27 cellular contexts compared by ENCODE assay signal in genomic region chr15:78394981-78395619, GRCh38. TPM values are rescaled to one million over a fixed set of nuclear protein-coding genes. Genes with fewer than 3 reads are reported as not detected.
DNase-seq lines count a peak whose midpoint lies in the region; ATAC-seq and TF ChIP-seq lines count a peak whose summit lies in the region.
"Had no signal": no experiment of that assay in that cellular context is flagged by ENCODE, and none has a peak within 500 bp of the region (broad histone marks: within the 10 kb centered on the region; RNA-seq: fewer than 3 reads in every experiment).

No MANE protein-coding gene starts in this region.

- H3K36me3 Mint-ChIP-seq in activated T-helper 2 cell treated with anti-CD3 and anti-CD28 coated beads, Interferon-gamma antibody, Interleukin-2, Interleukin-4, amounts not matched to agents 10 μg/mL and 5 μg/mL and 100 μg/mL, durations not matched to agents 14 hours and 24 hours and 36 hours (ENCODE audit: low read depth) = no peaks in the 10 kb centered on the region
- no peaks in the 10 kb centered on the region for H3K36me3 Mint-ChIP-seq in stimulated activated effector memory CD8-positive, alpha-beta T cell treated with anti-CD3 and anti-CD28 coated beads, Interleukin-12 subunit alpha, Interleukin-12 subunit beta, amount 100 ng/mL, for 72 hours

- intact Hi-C loops in left colon (cut with DNase I, micrococcal nuclease) = no loop called here
- intact Hi-C loops in activated T-helper 2 cell treated with anti-CD3 and anti-CD28 coated beads, Interferon-gamma antibody, Interleukin-2, Interleukin-4, amounts not matched to agents 10 μg/mL and 5 μg/mL and 100 μg/mL, durations not matched to agents 14 hours and 24 hours and 36 hours (cut with micrococcal nuclease) = no loop called here

- ATAC-seq in GM19452 (IDR thresholded peaks at IDR 0.05; ENCODE audit: unreplicated experiment) (no peak), left colon (no peak)
- no peak for ATAC-seq in stimulated activated effector memory CD8-positive, alpha-beta T cell treated with anti-CD3 and anti-CD28 coated beads, Interleukin-12 subunit alpha, Interleukin-12 subunit beta, amount 100 ng/mL, for 72 hours
- ATAC-seq: A549; activated naive CD8-positive, alpha-beta T cell treated with anti-CD3 and anti-CD28 coated beads, Interleukin-2, amount 50 U/mL, for 24 hours; pancreas; right cardiac atrium had no signal

- in situ Hi-C loops in astrocyte of the spinal cord (cut with HindIII; ENCODE audit: low sequenced_read_pairs) = no loop called here

- H3K4me1 Mint-ChIP-seq in activated T-helper 2 cell treated with anti-CD3 and anti-CD28 coated beads, Interferon-gamma antibody, Interleukin-2, Interleukin-4, amounts not matched to agents 10 μg/mL and 5 μg/mL and 100 μg/mL, durations not matched to agents 14 hours and 24 hours and 36 hours (ENCODE audit: low read depth) = no peaks in the 10 kb centered on the region
- H3K4me1 Mint-ChIP-seq in stimulated activated effector memory CD8-positive, alpha-beta T cell treated with anti-CD3 and anti-CD28 coated beads, Interleukin-12 subunit alpha, Interleukin-12 subunit beta, amount 100 ng/mL, for 72 hours = no peaks in the 10 kb centered on the region
- H3K4me1 Mint-ChIP-seq: activated naive CD8-positive, alpha-beta T cell treated with anti-CD3 and anti-CD28 coated beads, Interleukin-2, amount 50 U/mL, for 24 hours; naive B cell had no signal

- DNase-seq in COR-L47 (lab: John Stamatoyannopoulos, UW) (peak; percentile 97), NCI-H1417 treated with DMSO at 0.1 percent for 48 hours (lab: John Stamatoyannopoulos, UW) (peak; percentile 26), astrocyte of the spinal cord (ENCODE audit: low read depth, low spot score) (peak; percentile 35), iPS-NIHi7 (ENCODE audit: extremely low spot score) (peak; percentile 82), left colon (no peak)
- no peak for DNase-seq in activated T-helper 2 cell treated with anti-CD3 and anti-CD28 coated beads, Interferon-gamma antibody, Interleukin-2, Interleukin-4, amounts not matched to agents 10 μg/mL and 5 μg/mL and 100 μg/mL, durations not matched to agents 14 hours and 24 hours and 36 hours (ENCODE audit: low spot score)
- no peak for DNase-seq in stimulated activated effector memory CD8-positive, alpha-beta T cell treated with anti-CD3 and anti-CD28 coated beads, Interleukin-12 subunit alpha, Interleukin-12 subunit beta, amount 100 ng/mL, for 72 hours (ENCODE audit: low spot score in 2 of 2)
- DNase-seq: activated CD4-positive, alpha-beta T cell treated with anti-CD3 and anti-CD28 coated beads, Interleukin-2, amount 50 U/mL, for 1 hour; activated CD8-positive, alpha-beta memory T cell treated with anti-CD3 and anti-CD28 coated beads, Interleukin-2, amount 50 U/mL, for 48 hours; activated effector memory CD4-positive, alpha-beta T cell treated with anti-CD3 and anti-CD28 coated beads, Interleukin-2, amount 50 U/mL, for 16 hours; activated naive CD8-positive, alpha-beta T cell treated with anti-CD3 and anti-CD28 coated beads, Interleukin-2, amount 50 U/mL, for 24 hours; brain microvascular endothelial cell; Calu3; KBM-7; kidney; naive B cell; NCI-H526 treated with DMSO at 0.1 percent for 48 hours; pancreas; right cardiac atrium; SHP77; T-helper 1 cell had no signal

- no peaks in the 10 kb centered on the region for H3K9me3 Mint-ChIP-seq in activated T-helper 2 cell treated with anti-CD3 and anti-CD28 coated beads, Interferon-gamma antibody, Interleukin-2, Interleukin-4, amounts not matched to agents 10 μg/mL and 5 μg/mL and 100 μg/mL, durations not matched to agents 14 hours and 24 hours and 36 hours
- H3K9me3 Mint-ChIP-seq in stimulated activated effector memory CD8-positive, alpha-beta T cell treated with anti-CD3 and anti-CD28 coated beads, Interleukin-12 subunit alpha, Interleukin-12 subunit beta, amount 100 ng/mL, for 72 hours = peaks cover 2% of the 10 kb centered on the region
- H3K9me3 Mint-ChIP-seq: activated naive CD8-positive, alpha-beta T cell treated with anti-CD3 and anti-CD28 coated beads, Interleukin-2, amount 50 U/mL, for 24 hours had no signal

- no peak overlapping the region for H3K27ac Mint-ChIP-seq in activated T-helper 2 cell treated with anti-CD3 and anti-CD28 coated beads, Interferon-gamma antibody, Interleukin-2, Interleukin-4, amounts not matched to agents 10 μg/mL and 5 μg/mL and 100 μg/mL, durations not matched to agents 14 hours and 24 hours and 36 hours
- no peak overlapping the region for H3K27ac Mint-ChIP-seq in stimulated activated effector memory CD8-positive, alpha-beta T cell treated with anti-CD3 and anti-CD28 coated beads, Interleukin-12 subunit alpha, Interleukin-12 subunit beta, amount 100 ng/mL, for 72 hours
- H3K27ac Mint-ChIP-seq: activated naive CD8-positive, alpha-beta T cell treated with anti-CD3 and anti-CD28 coated beads, Interleukin-2, amount 50 U/mL, for 24 hours had no signal

- H3K4me3 ChIP-seq in astrocyte of the spinal cord (ENCODE audit: low read depth, low read length) = no peak overlapping the region
- H3K4me3 ChIP-seq: A549, BLaER1, coronary artery, pancreas, suprapubic skin had no signal

- TF ChIP-seq CTCF in astrocyte of the spinal cord (IDR thresholded peaks at IDR 0.05; ENCODE audit: low read depth, low read length) = no peak

- peaks cover 2% of the 10 kb centered on the region for H3K27me3 Mint-ChIP-seq in activated T-helper 2 cell treated with anti-CD3 and anti-CD28 coated beads, Interferon-gamma antibody, Interleukin-2, Interleukin-4, amounts not matched to agents 10 μg/mL and 5 μg/mL and 100 μg/mL, durations not matched to agents 14 hours and 24 hours and 36 hours (ENCODE audit: low read depth)

- no peak overlapping the region for H3K4me3 Mint-ChIP-seq in activated T-helper 2 cell treated with anti-CD3 and anti-CD28 coated beads, Interferon-gamma antibody, Interleukin-2, Interleukin-4, amounts not matched to agents 10 μg/mL and 5 μg/mL and 100 μg/mL, durations not matched to agents 14 hours and 24 hours and 36 hours (ENCODE audit: low read depth)
- H3K4me3 Mint-ChIP-seq in stimulated activated effector memory CD8-positive, alpha-beta T cell treated with anti-CD3 and anti-CD28 coated beads, Interleukin-12 subunit alpha, Interleukin-12 subunit beta, amount 100 ng/mL, for 72 hours = no peak overlapping the region
- H3K4me3 Mint-ChIP-seq: activated naive CD8-positive, alpha-beta T cell treated with anti-CD3 and anti-CD28 coated beads, Interleukin-2, amount 50 U/mL, for 24 hours had no signal

RNA-seq across cellular contexts. Expression of gene IREB2, which starts 42.9 kb away (rescaled TPM):
- 10 to 100 TPM; 54.2 to 65.2 TPM for total RNA-seq in left colon
- 97.8 and 101 TPM in 2 replicates for total RNA-seq in activated T-helper 2 cell treated with anti-CD3 and anti-CD28 coated beads, Interferon-gamma antibody, Interleukin-2, Interleukin-4, amounts not matched to agents 10 μg/mL and 5 μg/mL and 100 μg/mL, durations not matched to agents 14 hours and 24 hours and 36 hours

RNA-seq across cellular contexts. Expression of gene CRABP1, which starts 54.9 kb away (rescaled TPM):
- total RNA-seq in left colon = 1 to 10 TPM in 1 of 2 donors, under 1 TPM in 1; 0.61 to 1.5 TPM
- 0.57 TPM in 1 of 2 replicates, not detected in the other for total RNA-seq in activated T-helper 2 cell treated with anti-CD3 and anti-CD28 coated beads, Interferon-gamma antibody, Interleukin-2, Interleukin-4, amounts not matched to agents 10 μg/mL and 5 μg/mL and 100 μg/mL, durations not matched to agents 14 hours and 24 hours and 36 hours
- total RNA-seq: Calu3, kidney, OCI-LY7 had no signal

Comparison
In these comparisons a context has a peak if more than half of its experiments do, and no peak if none do; other contexts are left out.
1. DNase-seq: peak in COR-L47 (single experiment), NCI-H1417 treated with DMSO at 0.1 percent for 48 hours (single experiment), astrocyte of the spinal cord (single experiment) and iPS-NIHi7 (single experiment); none in left colon (0 of 2), activated T-helper 2 cell treated with anti-CD3 and anti-CD28 coated beads, Interferon-gamma antibody, Interleukin-2, Interleukin-4, amounts not matched to agents 10 μg/mL and 5 μg/mL and 100 μg/mL, durations not matched to agents 14 hours and 24 hours and 36 hours (single experiment) and stimulated activated effector memory CD8-positive, alpha-beta T cell treated with anti-CD3 and anti-CD28 coated beads, Interleukin-12 subunit alpha, Interleukin-12 subunit beta, amount 100 ng/mL, for 72 hours (0 of 2).